1 cellular context compared by ENCODE assay signal in genomic region chr10:110651044-110651958, GRCh38.
TF ChIP-seq lines count a peak whose summit lies in the region.

No MANE protein-coding gene starts in this region.

TF ChIP-seq in K562, 482 proteins besides CTCF, POLR2A, EP300 and RAD21 (continued from another document and continues in another):
- TF ChIP-seq KLF6 (CRISPR knock-in tag; IDR thresholded peaks at IDR 0.05; ENCODE audit: borderline replicate concordance) = no peak
- TF ChIP-seq SMAD4 (CRISPR knock-in tag; conservative IDR thresholded peaks at IDR 0.05) = 0 out of 2 replicates have a peak, but pooled peaks have one; percentile 16
- TF ChIP-seq DACH1 (IDR thresholded peaks at IDR 0.05; ENCODE audit: partially characterized antibody) = no peak
- no peak for TF ChIP-seq MAFK (IDR thresholded peaks at IDR 0.05; ENCODE audit: low read length)
- TF ChIP-seq ZNF830 (CRISPR knock-in tag; IDR thresholded peaks at IDR 0.05) = no peak
- no peak for TF ChIP-seq ZBTB17 (CRISPR knock-in tag; IDR thresholded peaks at IDR 0.05)
- peak; percentile 77 to 79; a peak in 2 of 4 replicates for TF ChIP-seq FOXK2 (conservative IDR thresholded peaks at IDR 0.05 in 1 of 2, IDR thresholded peaks at IDR 0.05 in 1 of 2; ENCODE audit: low read depth in 2 of 2)
- TF ChIP-seq JUNB (CRISPR knock-in tag; conservative IDR thresholded peaks at IDR 0.05) = no peak
- TF ChIP-seq MTA1 (IDR thresholded peaks at IDR 0.05; ENCODE audit: borderline replicate concordance) = no peak
- TF ChIP-seq MTF1 (CRISPR knock-in tag; IDR thresholded peaks at IDR 0.05; ENCODE audit: borderline replicate concordance) = no peak
- TF ChIP-seq, protein P1, sequence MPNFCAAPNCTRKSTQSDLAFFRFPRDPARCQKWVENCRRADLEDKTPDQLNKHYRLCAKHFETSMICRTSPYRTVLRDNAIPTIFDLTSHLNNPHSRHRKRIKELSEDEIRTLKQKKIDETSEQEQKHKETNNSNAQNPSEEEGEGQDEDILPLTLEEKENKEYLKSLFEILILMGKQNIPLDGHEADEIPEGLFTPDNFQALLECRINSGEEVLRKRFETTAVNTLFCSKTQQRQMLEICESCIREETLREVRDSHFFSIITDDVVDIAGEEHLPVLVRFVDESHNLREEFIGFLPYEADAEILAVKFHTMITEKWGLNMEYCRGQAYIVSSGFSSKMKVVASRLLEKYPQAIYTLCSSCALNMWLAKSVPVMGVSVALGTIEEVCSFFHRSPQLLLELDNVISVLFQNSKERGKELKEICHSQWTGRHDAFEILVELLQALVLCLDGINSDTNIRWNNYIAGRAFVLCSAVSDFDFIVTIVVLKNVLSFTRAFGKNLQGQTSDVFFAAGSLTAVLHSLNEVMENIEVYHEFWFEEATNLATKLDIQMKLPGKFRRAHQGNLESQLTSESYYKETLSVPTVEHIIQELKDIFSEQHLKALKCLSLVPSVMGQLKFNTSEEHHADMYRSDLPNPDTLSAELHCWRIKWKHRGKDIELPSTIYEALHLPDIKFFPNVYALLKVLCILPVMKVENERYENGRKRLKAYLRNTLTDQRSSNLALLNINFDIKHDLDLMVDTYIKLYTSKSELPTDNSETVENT (CRISPR knock-in tag; IDR thresholded peaks at IDR 0.05) = no peak
- TF ChIP-seq TGIF2 (CRISPR knock-in tag; IDR thresholded peaks at IDR 0.05) = no peak
- no peak for TF ChIP-seq NFIC (IDR thresholded peaks at IDR 0.05)
- no peak for TF ChIP-seq RERE (CRISPR knock-in tag; IDR thresholded peaks at IDR 0.05; ENCODE audit: borderline replicate concordance)
- TF ChIP-seq ZNF12 (CRISPR knock-in tag; IDR thresholded peaks at IDR 0.05) = no peak
- TF ChIP-seq MEF2A (IDR thresholded peaks at IDR 0.05; ENCODE audit: control insufficient read depth, low read depth, low read length) = no peak
- TF ChIP-seq ZBTB40 (IDR thresholded peaks at IDR 0.05) = peak; percentile 61
- TF ChIP-seq ZBTB40 (CRISPR knock-in tag; IDR thresholded peaks at IDR 0.05) = no peak
- no peak for TF ChIP-seq CGGBP1 (CRISPR knock-in tag; IDR thresholded peaks at IDR 0.05)
- TF ChIP-seq HLTF (IDR thresholded peaks at IDR 0.05) = no peak
- no peak for TF ChIP-seq SREBF1 (IDR thresholded peaks at IDR 0.05; ENCODE audit: borderline replicate concordance, low read depth, low read length)
- no peak for TF ChIP-seq HIVEP1 (CRISPR knock-in tag; IDR thresholded peaks at IDR 0.05)
- TF ChIP-seq, protein P2, sequence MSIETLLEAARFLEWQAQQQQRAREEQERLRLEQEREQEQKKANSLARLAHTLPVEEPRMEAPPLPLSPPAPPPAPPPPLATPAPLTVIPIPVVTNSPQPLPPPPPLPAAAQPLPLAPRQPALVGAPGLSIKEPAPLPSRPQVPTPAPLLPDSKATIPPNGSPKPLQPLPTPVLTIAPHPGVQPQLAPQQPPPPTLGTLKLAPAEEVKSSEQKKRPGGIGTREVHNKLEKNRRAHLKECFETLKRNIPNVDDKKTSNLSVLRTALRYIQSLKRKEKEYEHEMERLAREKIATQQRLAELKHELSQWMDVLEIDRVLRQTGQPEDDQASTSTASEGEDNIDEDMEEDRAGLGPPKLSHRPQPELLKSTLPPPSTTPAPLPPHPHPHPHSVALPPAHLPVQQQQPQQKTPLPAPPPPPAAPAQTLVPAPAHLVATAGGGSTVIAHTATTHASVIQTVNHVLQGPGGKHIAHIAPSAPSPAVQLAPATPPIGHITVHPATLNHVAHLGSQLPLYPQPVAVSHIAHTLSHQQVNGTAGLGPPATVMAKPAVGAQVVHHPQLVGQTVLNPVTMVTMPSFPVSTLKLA (conservative IDR thresholded peaks at IDR 0.05) = 0 out of 4 replicates have a peak, but pooled peaks of 1 of the 2 experiments have one; percentile 25
- TF ChIP-seq CBX1 (IDR thresholded peaks at IDR 0.05; ENCODE audit: low read depth) = no peak
- no peak for TF ChIP-seq MIER1 (IDR thresholded peaks at IDR 0.05; ENCODE audit: low read depth)
- peak; percentile 23; the same call in 1 of the 2 replicates for TF ChIP-seq ETV1 (tag; conservative IDR thresholded peaks at IDR 0.05; ENCODE audit: low read depth)
- TF ChIP-seq FOXK1 (CRISPR knock-in tag; IDR thresholded peaks at IDR 0.05; ENCODE audit: borderline replicate concordance) = no peak
- TF ChIP-seq CBX2 (IDR thresholded peaks at IDR 0.05; ENCODE audit: insufficient read depth, low read length, poor library complexity, severe bottlenecking) = no peak
- TF ChIP-seq NKRF (IDR thresholded peaks at IDR 0.05; ENCODE audit: borderline replicate concordance) = no peak
- no peak for TF ChIP-seq ZNF79 (CRISPR knock-in tag; IDR thresholded peaks at IDR 0.05; ENCODE audit: low read depth)
- TF ChIP-seq ZZZ3 (IDR thresholded peaks at IDR 0.05) = no peak
- no peak for TF ChIP-seq SMARCC2 (IDR thresholded peaks at IDR 0.05; ENCODE audit: low read depth)
- TF ChIP-seq L3MBTL2 (IDR thresholded peaks at IDR 0.05) = 0 out of 2 replicates have a peak, but pooled peaks have one; percentile 26
- TF ChIP-seq ZNF23 (CRISPR knock-in tag; IDR thresholded peaks at IDR 0.05) = no peak
- TF ChIP-seq, protein P3, sequence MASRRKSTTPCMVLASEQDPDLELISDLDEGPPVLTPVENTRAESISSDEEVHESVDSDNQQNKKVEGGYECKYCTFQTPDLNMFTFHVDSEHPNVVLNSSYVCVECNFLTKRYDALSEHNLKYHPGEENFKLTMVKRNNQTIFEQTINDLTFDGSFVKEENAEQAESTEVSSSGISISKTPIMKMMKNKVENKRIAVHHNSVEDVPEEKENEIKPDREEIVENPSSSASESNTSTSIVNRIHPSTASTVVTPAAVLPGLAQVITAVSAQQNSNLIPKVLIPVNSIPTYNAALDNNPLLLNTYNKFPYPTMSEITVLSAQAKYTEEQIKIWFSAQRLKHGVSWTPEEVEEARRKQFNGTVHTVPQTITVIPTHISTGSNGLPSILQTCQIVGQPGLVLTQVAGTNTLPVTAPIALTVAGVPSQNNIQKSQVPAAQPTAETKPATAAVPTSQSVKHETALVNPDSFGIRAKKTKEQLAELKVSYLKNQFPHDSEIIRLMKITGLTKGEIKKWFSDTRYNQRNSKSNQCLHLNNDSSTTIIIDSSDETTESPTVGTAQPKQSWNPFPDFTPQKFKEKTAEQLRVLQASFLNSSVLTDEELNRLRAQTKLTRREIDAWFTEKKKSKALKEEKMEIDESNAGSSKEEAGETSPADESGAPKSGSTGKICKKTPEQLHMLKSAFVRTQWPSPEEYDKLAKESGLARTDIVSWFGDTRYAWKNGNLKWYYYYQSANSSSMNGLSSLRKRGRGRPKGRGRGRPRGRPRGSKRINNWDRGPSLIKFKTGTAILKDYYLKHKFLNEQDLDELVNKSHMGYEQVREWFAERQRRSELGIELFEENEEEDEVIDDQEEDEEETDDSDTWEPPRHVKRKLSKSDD (conservative IDR thresholded peaks at IDR 0.05; ENCODE audit: low read length) = no peak
